ENCODE assay signal across 10 cellular contexts in genomic region chr20:36728986-36729385, GRCh38. TPM values are rescaled to one million over a fixed set of nuclear protein-coding genes. Genes with fewer than 3 reads are reported as not detected.
A peak's percentile ranks its signal among the peaks of the same experiment; 100 is the strongest.
DNase-seq lines count a peak whose midpoint lies in the region; ATAC-seq and TF ChIP-seq lines count a peak whose summit lies in the region.
"Had no signal": no experiment of that assay in that cellular context is flagged by ENCODE, and none has a peak within 500 bp of the region (broad histone marks: within the 10 kb centered on the region; RNA-seq: fewer than 3 reads in every experiment).

No MANE protein-coding gene starts in this region.

- no peak overlapping the region for H2BK120ac ChIP-seq in neuronal stem cell (ENCODE audit: low read depth, low read length)

- peak; percentile 88 to 92 for ATAC-seq in activated T-cell treated with anti-CD3 and anti-CD28 coated beads, Interleukin-2, amount 50 U/mL, for 72 hours (replicated peaks in 1 of 2)
- peak; percentile 94 for ATAC-seq in stimulated activated effector memory CD8-positive, alpha-beta T cell treated with anti-CD3 and anti-CD28 coated beads, Interleukin-12 subunit alpha, Interleukin-12 subunit beta, amount 100 ng/mL, for 72 hours
- ATAC-seq: Right ventricle myocardium inferior had no signal

- no peak overlapping the region for H3K9ac ChIP-seq in neuronal stem cell (ENCODE audit: low read depth, low read length, poor library complexity)

- peaks cover 0 to 2% of the 10 kb centered on the region in 2 donors for H3K4me1 ChIP-seq in neuronal stem cell (ENCODE audit: control insufficient read depth in 2 of 2, insufficient read depth in 1 of 2, low read depth in 1 of 2, low read length in 2 of 2)

- no peak overlapping the region for H3K14ac ChIP-seq in neuronal stem cell (ENCODE audit: low read length)

- peak; percentile 30 for TF ChIP-seq CTCF in brain microvascular endothelial cell (IDR thresholded peaks at IDR 0.05; ENCODE audit: low read depth, low read length, missing control alignments)

- H3K18ac ChIP-seq in neuronal stem cell (ENCODE audit: low read length) = no peak overlapping the region

- no peaks in the 10 kb centered on the region for H3K79me1 ChIP-seq in neuronal stem cell (ENCODE audit: low read depth, low read length)

- no peak overlapping the region for H4K91ac ChIP-seq in neuronal stem cell (ENCODE audit: low read depth, low read length, poor library complexity)

- H3K4me1 Mint-ChIP-seq in activated T-cell treated with anti-CD3 and anti-CD28 coated beads, Interleukin-2, amount 50 U/mL, for 72 hours (ENCODE audit: low read depth) = peaks cover 25% of the 10 kb centered on the region
- H3K4me1 Mint-ChIP-seq in stimulated activated effector memory CD8-positive, alpha-beta T cell treated with anti-CD3 and anti-CD28 coated beads, Interleukin-12 subunit alpha, Interleukin-12 subunit beta, amount 100 ng/mL, for 72 hours = peaks cover 16% of the 10 kb centered on the region
- peaks cover 16% of the 10 kb centered on the region for H3K4me1 Mint-ChIP-seq in activated T-helper 2 cell treated with anti-CD3 and anti-CD28 coated beads, Interferon-gamma antibody, Interleukin-2, Interleukin-4, amounts not matched to agents 10 μg/mL and 5 μg/mL and 100 μg/mL, durations not matched to agents 14 hours and 24 hours and 36 hours (ENCODE audit: low read depth)

- no peak overlapping the region for H3K4me2 ChIP-seq in neuronal stem cell (ENCODE audit: insufficient read depth, low read length, poor library complexity, severe bottlenecking)

- no peak overlapping the region for H3K4me3 Mint-ChIP-seq in activated T-cell treated with anti-CD3 and anti-CD28 coated beads, Interleukin-2, amount 50 U/mL, for 72 hours
- no peak overlapping the region for H3K4me3 Mint-ChIP-seq in stimulated activated effector memory CD8-positive, alpha-beta T cell treated with anti-CD3 and anti-CD28 coated beads, Interleukin-12 subunit alpha, Interleukin-12 subunit beta, amount 100 ng/mL, for 72 hours
- H3K4me3 Mint-ChIP-seq in activated T-helper 2 cell treated with anti-CD3 and anti-CD28 coated beads, Interferon-gamma antibody, Interleukin-2, Interleukin-4, amounts not matched to agents 10 μg/mL and 5 μg/mL and 100 μg/mL, durations not matched to agents 14 hours and 24 hours and 36 hours (ENCODE audit: low read depth) = no peak overlapping the region

- H2BK5ac ChIP-seq in neuronal stem cell (ENCODE audit: low read length) = no peak overlapping the region

- H3K27me3 Mint-ChIP-seq in activated T-cell treated with anti-CD3 and anti-CD28 coated beads, Interleukin-2, amount 50 U/mL, for 72 hours (ENCODE audit: low read depth) = no peaks in the 10 kb centered on the region
- H3K27me3 Mint-ChIP-seq in activated T-helper 2 cell treated with anti-CD3 and anti-CD28 coated beads, Interferon-gamma antibody, Interleukin-2, Interleukin-4, amounts not matched to agents 10 μg/mL and 5 μg/mL and 100 μg/mL, durations not matched to agents 14 hours and 24 hours and 36 hours (ENCODE audit: low read depth) = no peaks in the 10 kb centered on the region

- H3K9me3 Mint-ChIP-seq in activated T-cell treated with anti-CD3 and anti-CD28 coated beads, Interleukin-2, amount 50 U/mL, for 72 hours = no peaks in the 10 kb centered on the region
- no peaks in the 10 kb centered on the region for H3K9me3 Mint-ChIP-seq in stimulated activated effector memory CD8-positive, alpha-beta T cell treated with anti-CD3 and anti-CD28 coated beads, Interleukin-12 subunit alpha, Interleukin-12 subunit beta, amount 100 ng/mL, for 72 hours
- H3K9me3 Mint-ChIP-seq in activated T-helper 2 cell treated with anti-CD3 and anti-CD28 coated beads, Interferon-gamma antibody, Interleukin-2, Interleukin-4, amounts not matched to agents 10 μg/mL and 5 μg/mL and 100 μg/mL, durations not matched to agents 14 hours and 24 hours and 36 hours = no peaks in the 10 kb centered on the region

- no peak overlapping the region for H4K8ac ChIP-seq in neuronal stem cell (ENCODE audit: low read depth, low read length)

- no peak overlapping the region for H2AK5ac ChIP-seq in neuronal stem cell (ENCODE audit: low read depth, low read length)

- intact Hi-C loops in activated T-helper 2 cell treated with anti-CD3 and anti-CD28 coated beads, Interferon-gamma antibody, Interleukin-2, Interleukin-4, amounts not matched to agents 10 μg/mL and 5 μg/mL and 100 μg/mL, durations not matched to agents 14 hours and 24 hours and 36 hours (cut with micrococcal nuclease) = loop anchor here (2.0 kb wide), 2 partner anchors 82 to 116 kb away; partner anchors contain the start of gene SLA2

- no peak overlapping the region for H3K27ac Mint-ChIP-seq in activated T-cell treated with anti-CD3 and anti-CD28 coated beads, Interleukin-2, amount 50 U/mL, for 72 hours
- peak overlapping the region; percentile 56 for H3K27ac Mint-ChIP-seq in stimulated activated effector memory CD8-positive, alpha-beta T cell treated with anti-CD3 and anti-CD28 coated beads, Interleukin-12 subunit alpha, Interleukin-12 subunit beta, amount 100 ng/mL, for 72 hours
- H3K27ac Mint-ChIP-seq in activated T-helper 2 cell treated with anti-CD3 and anti-CD28 coated beads, Interferon-gamma antibody, Interleukin-2, Interleukin-4, amounts not matched to agents 10 μg/mL and 5 μg/mL and 100 μg/mL, durations not matched to agents 14 hours and 24 hours and 36 hours = no peak overlapping the region

- H3K9me3 ChIP-seq in neuronal stem cell (replicated peaks in 1 of 2; ENCODE audit: control insufficient read depth in 2 of 2, insufficient read depth in 1 of 2, low read depth in 1 of 2, low read length in 2 of 2) = no peaks in the 10 kb centered on the region

- H2BK15ac ChIP-seq in neuronal stem cell (ENCODE audit: low read length) = no peak overlapping the region

- H3K27me3 ChIP-seq in brain microvascular endothelial cell (replicated peaks) = no peaks in the 10 kb centered on the region
- no peaks in the 10 kb centered on the region for H3K27me3 ChIP-seq in neuronal stem cell (ENCODE audit: control insufficient read depth in 3 of 3, insufficient read depth in 3 of 3, low read depth in 1 of 3, low read length in 3 of 3)

- H3K36me3 Mint-ChIP-seq in activated T-cell treated with anti-CD3 and anti-CD28 coated beads, Interleukin-2, amount 50 U/mL, for 72 hours (ENCODE audit: insufficient read depth in 2 of 2) = no peaks in the 10 kb centered on the region
- no peaks in the 10 kb centered on the region for H3K36me3 Mint-ChIP-seq in stimulated activated effector memory CD8-positive, alpha-beta T cell treated with anti-CD3 and anti-CD28 coated beads, Interleukin-12 subunit alpha, Interleukin-12 subunit beta, amount 100 ng/mL, for 72 hours
- no peaks in the 10 kb centered on the region for H3K36me3 Mint-ChIP-seq in activated T-helper 2 cell treated with anti-CD3 and anti-CD28 coated beads, Interferon-gamma antibody, Interleukin-2, Interleukin-4, amounts not matched to agents 10 μg/mL and 5 μg/mL and 100 μg/mL, durations not matched to agents 14 hours and 24 hours and 36 hours (ENCODE audit: low read depth)

- H3K36me3 ChIP-seq in brain microvascular endothelial cell (replicated peaks) (no peaks in the 10 kb centered on the region), neuronal stem cell (replicated peaks in 1 of 2; ENCODE audit: control insufficient read depth in 2 of 2, insufficient read depth in 2 of 2, low read length in 2 of 2) (no peaks in the 10 kb centered on the region)

- DNase-seq in activated T-cell treated with anti-CD3 and anti-CD28 coated beads, Interleukin-2, amount 50 U/mL, for 72 hours = peak; percentile 22 to 29
- DNase-seq in activated T-cell treated with anti-CD3 and anti-CD28 coated beads for 4 hours (no peak), NAMALWA (ENCODE audit: low spot score) (peak; percentile 33), brain microvascular endothelial cell (peak; percentile 22), NCI-H1105 treated with DMSO at 0.1 percent for 48 hours (lab: John Stamatoyannopoulos, UW) (no peak), neuronal stem cell (ENCODE audit: low spot score) (no peak)
- no peak for DNase-seq in stimulated activated effector memory CD8-positive, alpha-beta T cell treated with anti-CD3 and anti-CD28 coated beads, Interleukin-12 subunit alpha, Interleukin-12 subunit beta, amount 100 ng/mL, for 72 hours (ENCODE audit: low spot score in 2 of 2)
- DNase-seq in activated T-helper 2 cell treated with anti-CD3 and anti-CD28 coated beads, Interferon-gamma antibody, Interleukin-2, Interleukin-4, amounts not matched to agents 10 μg/mL and 5 μg/mL and 100 μg/mL, durations not matched to agents 14 hours and 24 hours and 36 hours (ENCODE audit: low spot score) = no peak

- no peak overlapping the region for H3K23ac ChIP-seq in neuronal stem cell (ENCODE audit: low read depth, low read length, poor library complexity)

- H3K27ac ChIP-seq in brain microvascular endothelial cell (no peak overlapping the region), neuronal stem cell (replicated peaks; ENCODE audit: low read length) (no peak overlapping the region)
- H3K27ac ChIP-seq: C4-2B had no signal

- no peak overlapping the region for H3K4ac ChIP-seq in neuronal stem cell (ENCODE audit: low read length)

- H3K4me3 ChIP-seq in brain microvascular endothelial cell (ENCODE audit: low read depth, low read length) (no peak overlapping the region), neuronal stem cell (ENCODE audit: low read length in 2 of 2) (no peak overlapping the region)

- H2AFZ ChIP-seq in neuronal stem cell (ENCODE audit: low read length) = no peak overlapping the region

- no peak overlapping the region for H2BK12ac ChIP-seq in neuronal stem cell (ENCODE audit: low read length)

- in situ Hi-C loops in brain microvascular endothelial cell (cut with HindIII; ENCODE audit: low pct_ligation_motif_present, low sequenced_read_pairs) = no loop called here

- no CpG with 5 or more reads among the region's 3 CpGs for WGBS in neuronal stem cell (ENCODE audit: extremely low coverage in 2 of 2, insufficient read length in 2 of 2, insufficient replicate concordance in 1 of 2), 2 donors

RNA-seq across cellular contexts. Expression of gene NDRG3, which starts 16.9 kb away (rescaled TPM):
- 10 to 100 TPM; 22.6 to 25.4 TPM for total RNA-seq in activated T-cell treated with anti-CD3 and anti-CD28 coated beads, Interleukin-2, amount 50 U/mL, for 72 hours
- polyA plus RNA-seq in neuronal stem cell (2013, experiment 1 of 2) = 18.6 TPM
- polyA plus RNA-seq in neuronal stem cell (2013, experiment 2 of 2) = 20.0 TPM
- 26.0 and 26.8 TPM in 2 replicates for total RNA-seq in activated T-helper 2 cell treated with anti-CD3 and anti-CD28 coated beads, Interferon-gamma antibody, Interleukin-2, Interleukin-4, amounts not matched to agents 10 μg/mL and 5 μg/mL and 100 μg/mL, durations not matched to agents 14 hours and 24 hours and 36 hours

RNA-seq across cellular contexts. Expression of gene DSN1, which starts 44.6 kb away (rescaled TPM):
- total RNA-seq in activated T-cell treated with anti-CD3 and anti-CD28 coated beads, Interleukin-2, amount 50 U/mL, for 72 hours = 10 to 100 TPM; 30.2 to 35.9 TPM
- 22.4 TPM for polyA plus RNA-seq in neuronal stem cell (2013, experiment 1 of 2)
- polyA plus RNA-seq in neuronal stem cell (2013, experiment 2 of 2) = 23.0 TPM
- total RNA-seq in activated T-helper 2 cell treated with anti-CD3 and anti-CD28 coated beads, Interferon-gamma antibody, Interleukin-2, Interleukin-4, amounts not matched to agents 10 μg/mL and 5 μg/mL and 100 μg/mL, durations not matched to agents 14 hours and 24 hours and 36 hours = 24.0 and 28.6 TPM in 2 replicates

Comparison
In these comparisons a context has a peak if more than half of its experiments do, and no peak if none do; other contexts are left out.
1. DNase-seq: peak in activated T-cell treated with anti-CD3 and anti-CD28 coated beads, Interleukin-2, amount 50 U/mL, for 72 hours (2 of 2), NAMALWA (single experiment) and brain microvascular endothelial cell (single experiment); none in activated T-cell treated with anti-CD3 and anti-CD28 coated beads for 4 hours (single experiment), stimulated activated effector memory CD8-positive, alpha-beta T cell treated with anti-CD3 and anti-CD28 coated beads, Interleukin-12 subunit alpha, Interleukin-12 subunit beta, amount 100 ng/mL, for 72 hours (0 of 2), NCI-H1105 treated with DMSO at 0.1 percent for 48 hours (single experiment), neuronal stem cell (single experiment) and activated T-helper 2 cell treated with anti-CD3 and anti-CD28 coated beads, Interferon-gamma antibody, Interleukin-2, Interleukin-4, amounts not matched to agents 10 μg/mL and 5 μg/mL and 100 μg/mL, durations not matched to agents 14 hours and 24 hours and 36 hours (single experiment).